In the genomic region with DNA sequence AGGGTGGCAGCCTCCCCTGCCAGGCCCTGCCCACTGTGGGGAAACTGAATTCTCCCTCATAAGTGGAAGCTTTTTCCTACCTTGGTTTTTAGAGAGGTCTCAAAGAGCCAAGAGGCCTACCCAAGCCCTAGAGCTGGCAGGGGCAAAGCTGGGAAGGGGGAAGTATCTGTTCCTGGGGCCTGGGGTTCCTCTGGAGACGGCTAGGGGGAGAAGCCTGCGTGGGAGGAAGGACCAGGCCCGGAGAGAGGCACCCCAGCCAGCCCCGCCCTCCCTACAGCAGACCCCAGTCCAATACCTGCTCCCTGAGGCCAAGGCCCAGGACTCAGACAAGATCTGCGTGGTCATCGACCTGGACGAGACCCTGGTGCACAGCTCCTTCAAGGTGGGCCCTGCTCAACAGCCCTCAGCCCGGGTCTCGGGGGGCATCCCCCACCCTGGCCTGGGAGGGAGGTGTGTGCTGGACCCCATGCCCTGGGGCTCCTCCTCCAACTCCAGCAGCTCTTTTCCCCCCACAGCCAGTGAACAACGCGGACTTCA, we compare ENCODE assay signal across 10 cellular contexts. TPM values are rescaled to one million over a fixed set of nuclear protein-coding genes. Genes with fewer than 3 reads are reported as not detected.
DNase-seq lines count a peak whose midpoint lies in the region; ATAC-seq and TF ChIP-seq lines count a peak whose summit lies in the region.
"Had no signal": no experiment of that assay in that cellular context is flagged by ENCODE, and none has a peak within 500 bp of the region (broad histone marks: within the 10 kb centered on the region; RNA-seq: fewer than 3 reads in every experiment).

No MANE protein-coding gene starts in this region.

- peak overlapping the region; percentile 91 for H3K27ac ChIP-seq in A673 (ENCODE audit: low read depth, low read length, poor library complexity, severe bottlenecking)

- peak overlapping the region; percentile 95 for H3K4me3 Mint-ChIP-seq in chondrocyte (ENCODE audit: unreplicated experiment)
- peak overlapping the region; percentile 65 to 97 (median 74) for H3K4me3 Mint-ChIP-seq in naive thymus-derived CD8-positive, alpha-beta T cell

- no peaks in the 10 kb centered on the region for H3K27me3 ChIP-seq in A673 (replicated peaks; ENCODE audit: insufficient read depth, low read depth, low read length, poor library complexity)
- H3K27me3 ChIP-seq: cardiac muscle cell had no signal

- no peak for ATAC-seq in naive thymus-derived CD8-positive, alpha-beta T cell
- ATAC-seq in HG03457 (IDR thresholded peaks at IDR 0.05; ENCODE audit: unreplicated experiment) (no peak), GM18870 (IDR thresholded peaks at IDR 0.05; ENCODE audit: unreplicated experiment) (no peak)

- peaks cover 39% of the 10 kb centered on the region for H3K4me1 Mint-ChIP-seq in chondrocyte (ENCODE audit: low read depth)
- peaks cover 32 to 72% (median 62%) of the 10 kb centered on the region in 4 donors for H3K4me1 Mint-ChIP-seq in naive thymus-derived CD8-positive, alpha-beta T cell

- intact Hi-C loops in A673 (cut with micrococcal nuclease; ENCODE audit: unreplicated experiment), result no loop called here

- H3K4me3 ChIP-seq in A673 (ENCODE audit: low read depth, low read length, poor library complexity, severe bottlenecking), result peak overlapping the region; percentile 97

- no peaks in the 10 kb centered on the region for H3K9me3 Mint-ChIP-seq in chondrocyte (ENCODE audit: low read depth)
- no peaks in the 10 kb centered on the region for H3K9me3 Mint-ChIP-seq in naive thymus-derived CD8-positive, alpha-beta T cell

- DNase-seq in A673 (ENCODE audit: low spot score) (no peak), Kasumi-1 (lab: John Stamatoyannopoulos, UW) (peak; percentile 8 to 21), chondrocyte (ENCODE audit: low spot score) (no peak), SW 1271 (lab: John Stamatoyannopoulos, UW) (no peak), activated gamma-delta T cell treated with Interleukin-2 at 50 U/mL for 16 hours (no peak)
- DNase-seq in naive thymus-derived CD8-positive, alpha-beta T cell, result no peak
- DNase-seq: SHP77 had no signal

- POLR2A ChIA-PET in A673 (lab: Charles Lee; ENCODE audit: low non-redundant PET), result no interaction called here
- POLR2A ChIA-PET in naive thymus-derived CD8-positive, alpha-beta T cell (lab: Charles Lee), result interaction anchor here (0.5 to 1.2 kb wide), 4 partner anchors 35 to 619 kb away, joined by 3 to 4 read pairs (median 3); partner anchors contain the start of genes PNKD, RNF25 and STK36

- H3K27ac Mint-ChIP-seq in chondrocyte (ENCODE audit: unreplicated experiment), result no peak overlapping the region
- H3K27ac Mint-ChIP-seq in naive thymus-derived CD8-positive, alpha-beta T cell, result peak overlapping the region in 8 of 10 donors; percentile 37 to 97 (median 70)

- TF ChIP-seq CTCF in A673 (conservative IDR thresholded peaks at IDR 0.05; ENCODE audit: low read depth, low read length) (no peak), chondrocyte (IDR thresholded peaks at IDR 0.05) (no peak)

- no peaks in the 10 kb centered on the region for H3K9me3 ChIP-seq in A673 (ENCODE audit: low read depth, low read length, poor library complexity, severe bottlenecking)

- H3K36me3 ChIP-seq in A673 (ENCODE audit: insufficient read depth, low read length, poor library complexity, severe bottlenecking), result peaks cover 35% of the 10 kb centered on the region

- H3K4me1 ChIP-seq in A673 (ENCODE audit: insufficient read depth, low read length, poor library complexity, severe bottlenecking), result peaks cover 48% of the 10 kb centered on the region

- no peaks in the 10 kb centered on the region for H3K27me3 Mint-ChIP-seq in chondrocyte (ENCODE audit: low read depth)
- no peaks in the 10 kb centered on the region for H3K27me3 Mint-ChIP-seq in naive thymus-derived CD8-positive, alpha-beta T cell

- H3K36me3 Mint-ChIP-seq in chondrocyte (ENCODE audit: low read depth), result peaks cover 10% of the 10 kb centered on the region
- H3K36me3 Mint-ChIP-seq in naive thymus-derived CD8-positive, alpha-beta T cell, result peaks cover 0 to 28% (median 6%) of the 10 kb centered on the region in 3 donors

- no TSS peak for BruUV-seq in A673 (replicated peaks; lab: Mats Ljungman, UMichigan)

- CTCF ChIA-PET in A673 (lab: Charles Lee), result no interaction called here

RNA-seq across cellular contexts. Expression of gene CTDSP1, which starts 2.2 kb away (rescaled TPM):
- total RNA-seq in A673 (2021), result 72.3 and 77.4 TPM in 2 replicates
- total RNA-seq in chondrocyte, result 85.0 to 97.8 TPM (median 95.3 TPM) in 3 replicates
- total RNA-seq in naive thymus-derived CD8-positive, alpha-beta T cell, result 100 to 1,000 TPM; 143 to 144 TPM
- polyA plus RNA-seq in naive thymus-derived CD8-positive, alpha-beta T cell, result 10 to 100 TPM; 19.3 to 22.7 (median 19.8) TPM

RNA-seq across cellular contexts. Expression of gene VIL1, which starts 17.0 kb away (rescaled TPM):
- total RNA-seq in A673 (2021), result not detected in 2 replicates
- total RNA-seq in chondrocyte, result not detected in 3 replicates
- not detected for total RNA-seq in naive thymus-derived CD8-positive, alpha-beta T cell
- under 1 TPM in 2 of 3 donors, not detected in 1; 0.03 to 0.05 TPM for polyA plus RNA-seq in naive thymus-derived CD8-positive, alpha-beta T cell

RNA-seq across cellular contexts. Expression of gene SLC11A1, which starts 19.8 kb away (rescaled TPM):
- total RNA-seq in A673 (2021), result 0.09 TPM in 1 of 2 replicates, not detected in the other
- total RNA-seq in chondrocyte, result 0.08 to 0.15 TPM (median 0.10 TPM) in 3 replicates
- 1 to 10 TPM in 1 of 2 experiments, under 1 TPM in 1; 0.47 to 1.2 TPM for total RNA-seq in naive thymus-derived CD8-positive, alpha-beta T cell
- under 1 TPM; 0.27 to 0.90 (median 0.73) TPM for polyA plus RNA-seq in naive thymus-derived CD8-positive, alpha-beta T cell

RNA-seq across cellular contexts. Expression of gene CATIP, which starts 45.2 kb away (rescaled TPM):
- total RNA-seq in A673 (2021) (not detected in 2 replicates), chondrocyte (not detected in 3 replicates)
- not detected for total RNA-seq in naive thymus-derived CD8-positive, alpha-beta T cell
- not detected for polyA plus RNA-seq in naive thymus-derived CD8-positive, alpha-beta T cell

Comparison
In these comparisons a context has a peak if more than half of its experiments do, and no peak if none do; other contexts are left out.
1. DNase-seq: peak in Kasumi-1 (2 of 2); none in A673 (single experiment), chondrocyte (single experiment), naive thymus-derived CD8-positive, alpha-beta T cell (0 of 10), SW 1271 (0 of 2) and activated gamma-delta T cell treated with Interleukin-2 at 50 U/mL for 16 hours (single experiment).